Comparison of ENCODE assay signal across 21 cellular contexts in genomic region chr1:223338811-223339746, GRCh38. TPM values are rescaled to one million over a fixed set of nuclear protein-coding genes. Genes with fewer than 3 reads are reported as not detected.
DNase-seq lines count a peak whose midpoint lies in the region; ATAC-seq and TF ChIP-seq lines count a peak whose summit lies in the region.
"Had no signal": no experiment of that assay in that cellular context is flagged by ENCODE, and none has a peak within 500 bp of the region (broad histone marks: within the 10 kb centered on the region; RNA-seq: fewer than 3 reads in every experiment).

No MANE protein-coding gene starts in this region.

- peaks cover 0 to 6% (median 0%) of the 10 kb centered on the region in 4 donors for H3K4me1 ChIP-seq in sigmoid colon
- H3K4me1 ChIP-seq: lower lobe of right lung, spleen had no signal

- no peak for TF ChIP-seq POLR2A in sigmoid colon (IDR thresholded peaks at IDR 0.05)

- intact Hi-C loops in left ventricle myocardium superior (cut with micrococcal nuclease) (no loop called here), sigmoid colon (cut with DNase I) (no loop called here)

- WGBS in sigmoid colon, 2 donors = 90 to 91% methylated on average over 12 of the region's 12 CpGs

- DNase-seq in NCI-H2171 treated with DMSO at 0.1 percent for 48 hours (lab: John Stamatoyannopoulos, UW) (peak; percentile 47), NCI-H2171 (lab: John Stamatoyannopoulos, UW) (no peak), astrocyte of the spinal cord (ENCODE audit: low read depth, low spot score) (peak; percentile 17), left ventricle myocardium superior (no peak), superior temporal gyrus (ENCODE audit: extremely low spot score) (peak; percentile 65), NCI-H146 (lab: John Stamatoyannopoulos, UW) (no peak), COR-L47 (lab: John Stamatoyannopoulos, UW) (no peak), sigmoid colon (no peak)
- DNase-seq: activated CD4-positive, alpha-beta T cell treated with anti-CD3 and anti-CD28 coated beads, Interleukin-2, amount 50 U/mL, for 1 hour; activated naive CD4-positive, alpha-beta T cell treated with Interleukin-2 at 50 U/mL for 16 hours; body of pancreas; GF-D8; lower lobe of right lung; NCI-H226; posterior cingulate gyrus; spleen; stimulated activated CD8-positive, alpha-beta memory T cell treated with anti-CD3 and anti-CD28 coated beads, Interleukin-4, amount 100 ng/mL, for 48 hours had no signal

- no peaks in the 10 kb centered on the region for H3K9me3 ChIP-seq in sigmoid colon
- H3K9me3 ChIP-seq: body of pancreas, lower lobe of right lung, spleen, thoracic aorta had no signal

- H3K27ac ChIP-seq in sigmoid colon = no peak overlapping the region
- H3K27ac ChIP-seq: body of pancreas, C4-2B, lower lobe of right lung, spleen, thoracic aorta had no signal

- no peak for TF ChIP-seq CTCF in astrocyte of the spinal cord (IDR thresholded peaks at IDR 0.05; ENCODE audit: low read depth, low read length)
- no peak for TF ChIP-seq CTCF in sigmoid colon (IDR thresholded peaks at IDR 0.05)

- in situ Hi-C loops in astrocyte of the spinal cord (cut with HindIII; ENCODE audit: low sequenced_read_pairs) = no loop called here

- no peaks in the 10 kb centered on the region for H3K27me3 ChIP-seq in sigmoid colon
- H3K27me3 ChIP-seq: body of pancreas had no signal

- TF ChIP-seq EP300 in sigmoid colon (IDR thresholded peaks at IDR 0.05) = no peak

- no peaks in the 10 kb centered on the region for H3K36me3 ChIP-seq in sigmoid colon
- H3K36me3 ChIP-seq: lower lobe of right lung, spleen, thoracic aorta had no signal

- peak; percentile 51 for ATAC-seq in left ventricle myocardium superior
- ATAC-seq: body of pancreas, lower lobe of right lung had no signal

- H3K4me3 ChIP-seq in astrocyte of the spinal cord (ENCODE audit: low read depth, low read length) (no peak overlapping the region), sigmoid colon (no peak overlapping the region)
- H3K4me3 ChIP-seq: body of pancreas, lower lobe of right lung, spleen, thoracic aorta had no signal

RNA-seq across cellular contexts. Expression of gene SUSD4, which starts 24.9 kb away (rescaled TPM):
- total RNA-seq in left ventricle myocardium superior = 8.2 TPM
- 1 to 10 TPM in 2 of 4 donors, under 1 TPM in 2; 0.81 to 3.9 (median 1.8) TPM for total RNA-seq in sigmoid colon
- under 1 TPM in 2 of 3 donors, not detected in 1; 0.57 to 0.60 TPM for polyA plus RNA-seq in sigmoid colon
- total RNA-seq: A172 had no signal

RNA-seq across cellular contexts. Expression of gene CCDC185, which starts 54.1 kb away (rescaled TPM):
- total RNA-seq in left ventricle myocardium superior (not detected), sigmoid colon (not detected)
- not detected for polyA plus RNA-seq in sigmoid colon
- total RNA-seq: A172, body of pancreas, lower lobe of right lung, RPMI7951, spleen, thoracic aorta had no signal
- polyA plus RNA-seq: spleen had no signal

Comparison
In these comparisons a context has a peak if more than half of its experiments do, and no peak if none do; other contexts are left out.
1. DNase-seq: peak in NCI-H2171 treated with DMSO at 0.1 percent for 48 hours (single experiment), astrocyte of the spinal cord (single experiment) and superior temporal gyrus (single experiment); none in NCI-H2171 (single experiment), left ventricle myocardium superior (single experiment), NCI-H146 (single experiment), COR-L47 (single experiment) and sigmoid colon (single experiment).